7 cellular contexts compared by ENCODE assay signal in the genomic region with DNA sequence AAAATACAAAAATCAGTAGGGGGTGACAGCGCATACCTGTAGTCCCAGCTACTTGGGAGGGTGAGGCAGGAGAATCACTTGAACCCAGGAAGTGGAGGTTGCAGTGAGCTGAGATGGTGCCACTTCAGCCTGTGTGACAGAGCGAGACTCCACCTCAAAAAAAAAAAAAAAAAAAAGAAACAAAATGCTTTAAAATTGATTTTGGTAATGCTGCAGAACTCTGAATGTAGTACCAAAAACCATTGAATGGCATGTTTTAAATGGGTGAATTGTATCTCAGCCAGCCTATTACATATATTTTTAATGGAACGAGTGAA. TPM values are rescaled to one million over a fixed set of nuclear protein-coding genes. Genes with fewer than 3 reads are reported as not detected.
DNase-seq lines count a peak whose midpoint lies in the region; ATAC-seq and TF ChIP-seq lines count a peak whose summit lies in the region.
"Not testable (repeated sequence)": the region's sequence is repeated elsewhere in the genome, so short reads cannot be mapped to it uniquely, and the experiment has no call there.

No MANE protein-coding gene starts in this region.

- H3K4me3 Mint-ChIP-seq in CD4-positive, CD25-positive, alpha-beta regulatory T cell, result peak overlapping the region in 2 of 4 donors; percentile 41 to 68
- H3K4me3 Mint-ChIP-seq in T-cell (peak overlapping the region in 1 of 3 donors; percentile 37), immature natural killer cell (peak overlapping the region in 2 of 5 donors; percentile 31 to 38)
- H3K4me3 Mint-ChIP-seq in activated CD8-positive, alpha-beta T cell treated with anti-CD3 and anti-CD28 coated beads for 36 hours; activated naive CD8-positive, alpha-beta T cell; natural killer cell: not testable (repeated sequence)

- not testable (repeated sequence) for H3K27me3 Mint-ChIP-seq in CD4-positive, CD25-positive, alpha-beta regulatory T cell; T-cell; activated CD8-positive, alpha-beta T cell treated with anti-CD3 and anti-CD28 coated beads for 36 hours; activated naive CD8-positive, alpha-beta T cell; immature natural killer cell (ENCODE audit: low read depth in 3 of 3); natural killer cell (ENCODE audit: low read depth in 2 of 2)

- peaks cover 25 to 77% (median 51%) of the 10 kb centered on the region in 4 donors for H3K4me1 Mint-ChIP-seq in CD4-positive, CD25-positive, alpha-beta regulatory T cell
- H3K4me1 Mint-ChIP-seq in T-cell (peaks cover 65 to 76% (median 72%) of the 10 kb centered on the region in 3 donors), immature natural killer cell (peaks cover 54 to 68% of the 10 kb centered on the region in 2 donors), natural killer cell (peaks cover 41 to 49% of the 10 kb centered on the region in 2 donors)
- peaks cover 51% of the 10 kb centered on the region for H3K4me1 Mint-ChIP-seq in activated CD8-positive, alpha-beta T cell treated with anti-CD3 and anti-CD28 coated beads for 36 hours (ENCODE audit: low read depth)
- peaks cover 75% of the 10 kb centered on the region for H3K4me1 Mint-ChIP-seq in activated naive CD8-positive, alpha-beta T cell (ENCODE audit: low read depth)

- CTCF ChIA-PET in T-cell (lab: Charles Lee), result not testable (repeated sequence)
- CTCF ChIA-PET in activated CD8-positive, alpha-beta T cell treated with anti-CD3 and anti-CD28 coated beads for 36 hours (lab: Charles Lee), result interaction anchor here (1.3 kb wide), 1 partner anchor 12 kb away, joined by 5 read pairs; no protein-coding TSS in a partner anchor

- H3K36me3 Mint-ChIP-seq in CD4-positive, CD25-positive, alpha-beta regulatory T cell, result peaks cover 31% of the 10 kb centered on the region
- H3K36me3 Mint-ChIP-seq in T-cell, result peaks cover 33% of the 10 kb centered on the region
- peaks cover 44% of the 10 kb centered on the region for H3K36me3 Mint-ChIP-seq in activated CD8-positive, alpha-beta T cell treated with anti-CD3 and anti-CD28 coated beads for 36 hours (ENCODE audit: low read depth)
- H3K36me3 Mint-ChIP-seq in activated naive CD8-positive, alpha-beta T cell, result peaks cover 19% of the 10 kb centered on the region
- H3K36me3 Mint-ChIP-seq in immature natural killer cell, result peaks cover 13 to 17% (median 16%) of the 10 kb centered on the region in 3 donors
- H3K36me3 Mint-ChIP-seq in natural killer cell, result not testable (repeated sequence)

- H3K4me1 ChIP-seq in CD4-positive, CD25-positive, alpha-beta regulatory T cell (ENCODE audit: control insufficient read depth, insufficient read depth, low read length, poor library complexity, severe bottlenecking), result peaks cover 54% of the 10 kb centered on the region
- H3K4me1 ChIP-seq in spleen, result peaks cover 19 to 60% (median 31%) of the 10 kb centered on the region in 6 donors

- H3K27ac ChIP-seq in CD4-positive, CD25-positive, alpha-beta regulatory T cell (ENCODE audit: insufficient read depth, low read length, poor library complexity, severe bottlenecking), result peak overlapping the region; percentile 33
- H3K27ac ChIP-seq in spleen, result peak overlapping the region in 1 of 8 donors; percentile 8

- H3K9me3 ChIP-seq in CD4-positive, CD25-positive, alpha-beta regulatory T cell (ENCODE audit: control insufficient read depth in 2 of 2, low read length in 2 of 2); spleen: not testable (repeated sequence)

- DNase-seq in CD4-positive, CD25-positive, alpha-beta regulatory T cell; T-cell; activated CD8-positive, alpha-beta T cell treated with anti-CD3 and anti-CD28 coated beads for 36 hours; immature natural killer cell; natural killer cell: not testable (repeated sequence)
- DNase-seq in spleen, result peak; percentile 13

- H3K27ac Mint-ChIP-seq in CD4-positive, CD25-positive, alpha-beta regulatory T cell, result peak overlapping the region; percentile 56 to 92 (median 86)
- peak overlapping the region; percentile 94 to 95 for H3K27ac Mint-ChIP-seq in T-cell
- H3K27ac Mint-ChIP-seq in activated CD8-positive, alpha-beta T cell treated with anti-CD3 and anti-CD28 coated beads for 36 hours, result peak overlapping the region; percentile 90
- peak overlapping the region; percentile 81 for H3K27ac Mint-ChIP-seq in activated naive CD8-positive, alpha-beta T cell
- peak overlapping the region; percentile 74 to 95 (median 90) for H3K27ac Mint-ChIP-seq in immature natural killer cell
- H3K27ac Mint-ChIP-seq in natural killer cell, result peak overlapping the region; percentile 82 to 92

- H3K9me3 Mint-ChIP-seq in CD4-positive, CD25-positive, alpha-beta regulatory T cell; T-cell; activated CD8-positive, alpha-beta T cell treated with anti-CD3 and anti-CD28 coated beads for 36 hours; activated naive CD8-positive, alpha-beta T cell (ENCODE audit: low read depth); immature natural killer cell; natural killer cell: not testable (repeated sequence)

- H3K27me3 ChIP-seq in CD4-positive, CD25-positive, alpha-beta regulatory T cell (ENCODE audit: control insufficient read depth, insufficient read depth, low read length); spleen (replicated peaks in 1 of 7): not testable (repeated sequence)

- 80 to 98% (median 93%) methylated on average over 3 of the region's 3 CpGs for WGBS in spleen, 5 donors

- intact Hi-C loops in activated CD8-positive, alpha-beta T cell treated with anti-CD3 and anti-CD28 coated beads for 36 hours (cut with micrococcal nuclease); spleen (cut with DNase I; ENCODE audit: low total_unique reads): not testable (repeated sequence)
- intact Hi-C loops in natural killer cell (cut with micrococcal nuclease), result loop anchor here (5.0 kb wide), 1 partner anchor 33 kb away; no protein-coding TSS in a partner anchor

- TF ChIP-seq POLR2A in spleen (IDR thresholded peaks at IDR 0.05), result not testable (repeated sequence)

- not testable (repeated sequence) for TF ChIP-seq CTCF in activated CD8-positive, alpha-beta T cell treated with anti-CD3 and anti-CD28 coated beads for 36 hours (IDR thresholded peaks at IDR 0.05); natural killer cell (IDR thresholded peaks at IDR 0.05); spleen (IDR thresholded peaks at IDR 0.05 in 8 of 11, conservative IDR thresholded peaks at IDR 0.05 in 3 of 11)

- H3K36me3 ChIP-seq in CD4-positive, CD25-positive, alpha-beta regulatory T cell (ENCODE audit: control insufficient read depth, insufficient read depth, low read length), result peaks cover 20% of the 10 kb centered on the region
- H3K36me3 ChIP-seq in spleen, result peaks cover 0 to 58% (median 20%) of the 10 kb centered on the region in 6 donors

- not testable (repeated sequence) for H3K4me3 ChIP-seq in CD4-positive, CD25-positive, alpha-beta regulatory T cell (ENCODE audit: low read depth, low read length); spleen

- POLR2A ChIA-PET in T-cell (lab: Charles Lee), result interaction anchor here in 1 of 2 donors (0.7 kb wide), 1 partner anchor 29 kb away, joined by 8 read pairs; no protein-coding TSS in a partner anchor
- POLR2A ChIA-PET in activated CD8-positive, alpha-beta T cell treated with anti-CD3 and anti-CD28 coated beads for 36 hours (lab: Charles Lee), result not testable (repeated sequence)

- ATAC-seq in CD4-positive, CD25-positive, alpha-beta regulatory T cell (ENCODE audit: low read depth in 2 of 2); T-cell (replicated peaks in 1 of 4); activated CD8-positive, alpha-beta T cell treated with anti-CD3 and anti-CD28 coated beads for 36 hours; natural killer cell: not testable (repeated sequence)

RNA-seq across cellular contexts. Expression of gene MED15, which starts 37.9 kb away (rescaled TPM):
- total RNA-seq in CD4-positive, CD25-positive, alpha-beta regulatory T cell, result 397 TPM
- polyA plus RNA-seq in CD4-positive, CD25-positive, alpha-beta regulatory T cell, result 10 to 100 TPM; 35.1 to 43.0 (median 38.5) TPM
- total RNA-seq in T-cell (100 to 1,000 TPM; 214 to 317 (median 262) TPM), natural killer cell (100 to 1,000 TPM; 269 to 291 (median 270) TPM), spleen (100 to 1,000 TPM in 4 of 7 donors, 10 to 100 TPM in 3; 76.4 to 162 (median 118) TPM)
- total RNA-seq in activated CD8-positive, alpha-beta T cell treated with anti-CD3 and anti-CD28 coated beads for 36 hours, result 100 to 1,000 TPM; 110 to 118 TPM
- polyA plus RNA-seq in immature natural killer cell (10 to 100 TPM; 12.1 to 91.3 (median 23.0) TPM), spleen (10 to 100 TPM; 32.2 to 80.1 (median 78.3) TPM)

RNA-seq across cellular contexts. Expression of gene KLHL22, which starts 49.7 kb away (rescaled TPM):
- 55.6 TPM for total RNA-seq in CD4-positive, CD25-positive, alpha-beta regulatory T cell
- 10 to 100 TPM; 40.1 to 48.1 (median 42.4) TPM for polyA plus RNA-seq in CD4-positive, CD25-positive, alpha-beta regulatory T cell
- 10 to 100 TPM; 42.0 to 57.8 (median 47.1) TPM for total RNA-seq in T-cell
- 10 to 100 TPM; 16.3 to 17.9 TPM for total RNA-seq in activated CD8-positive, alpha-beta T cell treated with anti-CD3 and anti-CD28 coated beads for 36 hours
- 10 to 100 TPM; 12.8 to 26.3 (median 26.1) TPM for polyA plus RNA-seq in immature natural killer cell
- 10 to 100 TPM; 26.5 to 53.0 (median 31.0) TPM for total RNA-seq in natural killer cell
- 10 to 100 TPM; 20.9 to 40.6 (median 36.0) TPM for total RNA-seq in spleen
- 10 to 100 TPM; 14.0 to 20.8 (median 15.4) TPM for polyA plus RNA-seq in spleen
